Comparison of ENCODE assay signal across 28 cellular contexts in the genomic region with DNA sequence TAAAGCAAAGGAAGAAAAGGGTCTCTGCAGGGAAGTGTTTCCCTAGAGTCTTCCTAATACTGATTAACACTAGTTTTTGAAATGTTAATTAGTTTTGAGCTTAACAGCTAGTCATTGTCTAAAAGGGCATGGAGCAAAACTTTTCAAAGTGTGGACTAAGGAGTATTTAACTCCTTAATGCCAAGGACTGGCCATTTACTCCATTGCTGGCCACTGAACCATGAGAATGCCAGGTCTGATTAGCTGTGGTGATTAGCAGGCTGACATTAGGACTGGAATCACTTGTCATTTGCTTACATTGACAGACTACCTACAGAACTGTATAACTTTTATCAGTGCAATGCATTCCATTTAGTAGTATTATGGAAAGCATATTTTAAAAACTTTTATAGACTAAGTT.
"Had no signal": no experiment of that assay in that cellular context is flagged by ENCODE, and none has a peak within 500 bp of the region (broad histone marks: within the 10 kb centered on the region; RNA-seq: fewer than 3 reads in every experiment).

No MANE protein-coding gene starts in this region.

- DNase-seq: heart right ventricle; left colon; left ventricle myocardium inferior; mesendoderm; naive B cell; natural killer cell; nephron progenitor cell; nucleus accumbens; pancreas; posterior cingulate gyrus; right lobe of liver; stimulated activated CD4-positive, alpha-beta T cell treated with anti-CD3 and anti-CD28 coated beads, Interleukin-1b, Interleukin-23, amount 100 ng/mL, for 48 hours; stimulated activated CD4-positive, alpha-beta T cell treated with anti-CD3 and anti-CD28 coated beads, Interleukin-2, amount 100 ng/mL, for 48 hours; stimulated activated CD4-positive, alpha-beta T cell treated with anti-CD3 and anti-CD28 coated beads, Interleukin-4, amount 100 ng/mL, for 4 hours; stimulated activated CD8-positive, alpha-beta memory T cell treated with anti-CD3 and anti-CD28 coated beads, Interleukin-4, amount 100 ng/mL, for 48 hours; stimulated activated naive CD4-positive, alpha-beta T cell treated with Interleukin-2 at 50 U/mL for 16 hours; stimulated activated naive CD8-positive, alpha-beta T cell treated with anti-CD3 and anti-CD28 coated beads, Interleukin-15, amount 100 ng/mL, for 72 hours; substantia nigra; thyroid gland; transverse colon; upper lobe of left lung had no signal

- H3K27ac ChIP-seq: heart right ventricle, hepatocyte, left ventricle myocardium inferior, pancreas, prostate gland, right atrium auricular region, right lobe of liver, thyroid gland, transverse colon, upper lobe of left lung had no signal

- ATAC-seq: heart right ventricle; left colon; natural killer cell; pancreas; right lobe of liver; stimulated activated memory B cell treated with anti-CD40 and anti-IgM and Interleukin-4, amounts not matched to agents 10 μg/mL and 1 μg/mL and 100 μg/mL, for 72 hours; stimulated activated naive CD8-positive, alpha-beta T cell treated with anti-CD3 and anti-CD28 coated beads, Interleukin-15, amount 100 ng/mL, for 72 hours had no signal

- H3K27me3 ChIP-seq: heart right ventricle, hepatocyte, pancreas, right atrium auricular region, right lobe of liver, thyroid gland, transverse colon, upper lobe of left lung had no signal

- H3K4me2 ChIP-seq: hepatocyte, smooth muscle cell had no signal

- H3K4me1 ChIP-seq: heart right ventricle, left ventricle myocardium inferior, prostate gland, right atrium auricular region, right lobe of liver, thyroid gland, transverse colon, upper lobe of left lung had no signal

- H3K4me3 ChIP-seq: heart right ventricle, hepatocyte, left ventricle myocardium inferior, lung, pancreas, prostate gland, right atrium auricular region, right lobe of liver, smooth muscle cell, thyroid gland, transverse colon, upper lobe of left lung had no signal

- H2AFZ ChIP-seq: hepatocyte had no signal

- H3K36me3 ChIP-seq: heart right ventricle, left ventricle myocardium inferior, pancreas, prostate gland, right atrium auricular region, right lobe of liver, thyroid gland, transverse colon, upper lobe of left lung had no signal

- FAIRE-seq: keratinocyte, pancreas had no signal

- H3K9me3 ChIP-seq: heart right ventricle, left ventricle myocardium inferior, pancreas, prostate gland, right atrium auricular region, right lobe of liver, thyroid gland, transverse colon, upper lobe of left lung had no signal
